1 cellular context compared by ENCODE assay signal in genomic region chr9:98603821-98604383, GRCh38.
TF ChIP-seq lines count a peak whose summit lies in the region.

No MANE protein-coding gene starts in this region.

TF ChIP-seq in IMR-90, 13 proteins besides CTCF, POLR2A, EP300 and RAD21:
- TF ChIP-seq SMC3 (IDR thresholded peaks at IDR 0.05; ENCODE audit: low read depth, low read length) (no peak), CEBPB (IDR thresholded peaks at IDR 0.05; ENCODE audit: low read depth, low read length) (peak; percentile 91)
